ENCODE assay signal across 25 cellular contexts in the genomic region with DNA sequence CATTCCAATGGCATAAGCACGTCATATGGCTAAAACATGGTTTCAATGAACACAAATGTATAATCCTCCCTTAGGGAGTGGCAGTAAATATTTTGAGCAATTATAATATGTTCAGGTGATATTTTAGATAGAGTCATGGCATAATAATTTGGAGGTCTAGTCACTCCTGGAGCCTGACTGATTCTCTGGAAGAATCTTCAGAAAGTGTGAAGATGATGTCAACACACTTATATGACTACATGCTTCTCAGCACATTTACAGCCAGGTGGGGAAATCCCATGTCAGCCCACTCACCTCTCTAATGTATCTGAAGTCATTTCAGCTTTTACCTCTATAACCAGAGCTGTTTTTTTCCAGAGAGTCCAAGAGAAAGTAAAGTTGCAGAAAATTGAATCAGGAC.
A peak's percentile ranks its signal among the peaks of the same experiment; 100 is the strongest.
DNase-seq lines count a peak whose midpoint lies in the region; ATAC-seq, FAIRE-seq and TF ChIP-seq lines count a peak whose summit lies in the region.
"Had no signal": no experiment of that assay in that cellular context is flagged by ENCODE, and none has a peak within 500 bp of the region (broad histone marks: within the 10 kb centered on the region; RNA-seq: fewer than 3 reads in every experiment).

No MANE protein-coding gene starts in this region.

- H3K9ac ChIP-seq in kidney (ENCODE audit: low read length in 2 of 2) = no peak overlapping the region

- FAIRE-seq in GM12892 (lab: Jason Lieb, UNC) (peak; percentile 74), kidney (lab: Jason Lieb, UNC) (no peak)

- no peaks in the 10 kb centered on the region for H3K27me3 Mint-ChIP-seq in activated naive CD4-positive, alpha-beta T cell treated with anti-CD3 and anti-CD28 coated beads for 36 hours (ENCODE audit: low read depth)
- H3K27me3 Mint-ChIP-seq: B cell, brain, progenitor cell of endocrine pancreas had no signal

- H3K9me3 ChIP-seq in kidney (ENCODE audit: control insufficient read depth in 1 of 2, low read length in 2 of 2) = no peaks in the 10 kb centered on the region
- H3K9me3 ChIP-seq: suprapubic skin had no signal

- CTCF ChIA-PET in activated naive CD4-positive, alpha-beta T cell treated with anti-CD3 and anti-CD28 coated beads for 36 hours (lab: Charles Lee) = no interaction called here

- no peaks in the 10 kb centered on the region for H3K4me1 ChIP-seq in foreskin keratinocyte
- H3K4me1 ChIP-seq in kidney (ENCODE audit: control insufficient read depth in 1 of 2, insufficient read depth in 1 of 2, low read depth in 1 of 2, low read length in 2 of 2) = no peaks in the 10 kb centered on the region
- H3K4me1 ChIP-seq: left lung, suprapubic skin had no signal

- peak; percentile 34 for DNase-seq in activated naive CD4-positive, alpha-beta T cell treated with anti-CD3 and anti-CD28 coated beads for 36 hours
- DNase-seq in activated naive CD4-positive, alpha-beta T cell treated with anti-CD3 and anti-CD28 coated beads, Interleukin-2, amount 50 U/mL, for 16 hours = no peak
- DNase-seq in GM12892 (ENCODE audit: insufficient read length) (no peak), foreskin keratinocyte (peak; percentile 54 to 70), kidney (no peak), Right ventricle myocardium inferior (ENCODE audit: missing footprints) (no peak), DMS 273 treated with DMSO at 0.1 percent for 48 hours (lab: John Stamatoyannopoulos, UW) (no peak)
- DNase-seq: activated CD4-positive, alpha-beta T cell treated with anti-CD3 and anti-CD28 coated beads, Interleukin-2, amount 50 U/mL, for 4 hours; activated gamma-delta T cell; DMS53; dorsolateral prefrontal cortex; HFFc6; hypothalamus; immature natural killer cell; left lung; mesendoderm; NCI-H187; NCI-H524 treated with DMSO at 0.1 percent for 48 hours; T1000 had no signal

- H3K36me3 ChIP-seq in kidney (ENCODE audit: control insufficient read depth in 1 of 2, insufficient read depth in 2 of 2, low read length in 2 of 2) = no peaks in the 10 kb centered on the region
- H3K36me3 ChIP-seq: left lung, suprapubic skin had no signal

- H3K4me3 ChIP-seq in kidney (ENCODE audit: low read length in 2 of 2) = no peak overlapping the region
- H3K4me3 ChIP-seq: dorsolateral prefrontal cortex, GM23338, left lung, suprapubic skin had no signal

- H3K4me3 Mint-ChIP-seq in activated naive CD4-positive, alpha-beta T cell treated with anti-CD3 and anti-CD28 coated beads for 36 hours = no peak overlapping the region
- H3K4me3 Mint-ChIP-seq: B cell, brain, GM23338, HFFc6, immature natural killer cell had no signal

- no peak for TF ChIP-seq CTCF in foreskin keratinocyte (conservative IDR thresholded peaks at IDR 0.05)
- TF ChIP-seq CTCF in kidney (IDR thresholded peaks at IDR 0.05; ENCODE audit: borderline replicate concordance, extremely low read depth, insufficient read depth) = no peak

- H3K27me3 ChIP-seq in foreskin keratinocyte = no peaks in the 10 kb centered on the region
- H3K27me3 ChIP-seq: dorsolateral prefrontal cortex, left lung, suprapubic skin had no signal

- intact Hi-C loops in activated naive CD4-positive, alpha-beta T cell treated with anti-CD3 and anti-CD28 coated beads for 36 hours (cut with micrococcal nuclease) = no loop called here
- intact Hi-C loops in kidney (cut with DNase I) = no loop called here
- intact Hi-C loops in Right ventricle myocardium inferior (cut with DNase I) = no loop called here

- TF ChIP-seq POLR2A in GM12892 (IDR thresholded peaks at IDR 0.05; ENCODE audit: low read depth, low read length) = no peak

- H3K27ac Mint-ChIP-seq in activated naive CD4-positive, alpha-beta T cell treated with anti-CD3 and anti-CD28 coated beads for 36 hours = no peak overlapping the region
- H3K27ac Mint-ChIP-seq: B cell, brain, GM23338, HFFc6, immature natural killer cell, progenitor cell of endocrine pancreas had no signal

- no peaks in the 10 kb centered on the region for H3K4me1 Mint-ChIP-seq in activated naive CD4-positive, alpha-beta T cell treated with anti-CD3 and anti-CD28 coated beads for 36 hours (ENCODE audit: low read depth)
- H3K4me1 Mint-ChIP-seq: B cell, brain, immature natural killer cell had no signal

- no peak overlapping the region for H3K27ac ChIP-seq in foreskin keratinocyte
- no peak overlapping the region for H3K27ac ChIP-seq in kidney (ENCODE audit: low read depth in 2 of 2, low read length in 2 of 2)
- H3K27ac ChIP-seq: dorsolateral prefrontal cortex, left lung, suprapubic skin had no signal

- H3K36me3 Mint-ChIP-seq in activated naive CD4-positive, alpha-beta T cell treated with anti-CD3 and anti-CD28 coated beads for 36 hours (ENCODE audit: low read depth) = peaks cover 1% of the 10 kb centered on the region
- H3K36me3 Mint-ChIP-seq: brain, immature natural killer cell had no signal

- ATAC-seq in HG03378 (IDR thresholded peaks at IDR 0.05; ENCODE audit: unreplicated experiment) (peak; percentile 54), foreskin keratinocyte (no peak), Right ventricle myocardium inferior (no peak)
- ATAC-seq: GM23338, left lung had no signal

- peaks cover 12% of the 10 kb centered on the region for H3K9me3 Mint-ChIP-seq in activated naive CD4-positive, alpha-beta T cell treated with anti-CD3 and anti-CD28 coated beads for 36 hours

Comparison
In these comparisons a context has a peak if more than half of its experiments do, and no peak if none do; other contexts are left out.
1. DNase-seq: peak in activated naive CD4-positive, alpha-beta T cell treated with anti-CD3 and anti-CD28 coated beads for 36 hours (single experiment) and foreskin keratinocyte (2 of 2); none in activated naive CD4-positive, alpha-beta T cell treated with anti-CD3 and anti-CD28 coated beads, Interleukin-2, amount 50 U/mL, for 16 hours (single experiment), GM12892 (single experiment), kidney (single experiment), Right ventricle myocardium inferior (single experiment) and DMS 273 treated with DMSO at 0.1 percent for 48 hours (single experiment).